ENCODE assay signal across 8 cellular contexts in genomic region chr9:71769175-71770165, GRCh38. TPM values are rescaled to one million over a fixed set of nuclear protein-coding genes. Genes with fewer than 3 reads are reported as not detected.
DNase-seq lines count a peak whose midpoint lies in the region; ATAC-seq and TF ChIP-seq lines count a peak whose summit lies in the region.

No MANE protein-coding gene starts in this region.

- peak overlapping the region; percentile 90 to 99 for H3K27ac ChIP-seq in coronary artery
- H3K27ac ChIP-seq in right lobe of liver: peak overlapping the region; percentile 94 to 99 (median 98)

- no peak for TF ChIP-seq CTCF in GM12865 (IDR thresholded peaks at IDR 0.05; ENCODE audit: insufficient read depth, low read depth, low read length, missing control alignments)
- peak; percentile 43 for TF ChIP-seq CTCF in coronary artery (IDR thresholded peaks at IDR 0.05)
- TF ChIP-seq CTCF in right lobe of liver (IDR thresholded peaks at IDR 0.05): peak; percentile 25 to 53 (median 47)

- no peaks in the 10 kb centered on the region for H3K9me3 ChIP-seq in right lobe of liver

- no peaks in the 10 kb centered on the region for H3K27me3 ChIP-seq in right lobe of liver

- intact Hi-C loops in right lobe of liver (cut with DNase I): loop anchor here in 1 of 2 donors (10.0 kb wide), 1 partner anchor 155 kb away; no protein-coding TSS in a partner anchor

- 11% methylated on average over 31 of the region's 48 CpGs for whole genome bisulfite sequencing in right lobe of liver (ENCODE audit: insufficient coverage, low coverage, low lambda C conversion rate, missing lambda C conversion rate)

- DNase-seq in GM12865 (ENCODE audit: low read depth): peak; percentile 47
- DNase-seq in HCEC 1CT: peak; percentile 39
- peak; percentile 81 for DNase-seq in NCI-H1105 (lab: John Stamatoyannopoulos, UW)
- DNase-seq in activated CD4-positive, alpha-beta T cell treated with anti-CD3 and anti-CD28 coated beads for 4 hours: peak; percentile 66 to 73
- DNase-seq in coronary artery (ENCODE audit: low spot score): peak; percentile 89
- DNase-seq in right lobe of liver: peak; percentile 96 to 98 (median 98)
- DNase-seq in stimulated activated CD4-positive, alpha-beta T cell treated with anti-CD3 and anti-CD28 coated beads, Interleukin-4, amount 100 ng/mL, for 48 hours (ENCODE audit: low read depth in 2 of 2): peak; percentile 35 to 63
- DNase-seq in NCI-H1092 treated with DMSO at 0.1 percent for 48 hours (lab: John Stamatoyannopoulos, UW): no peak

- H3K4me3 ChIP-seq in GM12865 (ENCODE audit: low read depth, low read length) (peak overlapping the region; percentile 58), coronary artery (peak overlapping the region; percentile 97), right lobe of liver (peak overlapping the region; percentile 69 to 91 (median 89))

- H3K36me3 ChIP-seq in right lobe of liver: no peaks in the 10 kb centered on the region

- TF ChIP-seq POLR2A in right lobe of liver (IDR thresholded peaks at IDR 0.05): peak; percentile 93

- H3K4me1 ChIP-seq in right lobe of liver: peaks cover 0 to 30% (median 7%) of the 10 kb centered on the region in 4 donors

- peak; percentile 72 to 88 (median 80) for ATAC-seq in right lobe of liver

RNA-seq across cellular contexts. Expression of gene CEMIP2, which starts 1.2 kb away (rescaled TPM):
- total RNA-seq in right lobe of liver: 10 to 100 TPM; 40.9 to 92.8 (median 56.5) TPM
